ENCODE assay signal across 20 cellular contexts in the genomic region with DNA sequence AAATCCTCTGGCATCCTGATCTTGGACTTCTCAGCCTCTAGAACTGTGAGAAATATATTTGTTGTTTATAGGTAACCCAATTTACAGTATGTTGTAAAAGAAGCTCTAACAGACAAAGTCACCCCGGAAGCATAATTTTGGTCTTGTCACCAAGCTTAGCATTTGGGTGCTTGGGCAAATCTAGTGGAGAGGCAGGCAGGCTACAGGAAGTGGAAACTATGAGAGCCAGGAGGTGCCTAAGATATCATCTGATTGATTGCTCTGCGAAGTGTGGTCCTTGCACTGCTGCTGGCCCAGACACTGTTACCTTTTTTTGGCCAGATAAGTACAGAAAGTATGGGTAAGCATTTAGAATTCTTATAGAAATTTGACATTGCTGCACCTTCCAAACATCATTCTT.
A peak's percentile ranks its signal among the peaks of the same experiment; 100 is the strongest.
DNase-seq lines count a peak whose midpoint lies in the region; ATAC-seq lines count a peak whose summit lies in the region.
"Had no signal": no experiment of that assay in that cellular context is flagged by ENCODE, and none has a peak within 500 bp of the region (broad histone marks: within the 10 kb centered on the region; RNA-seq: fewer than 3 reads in every experiment).

No MANE protein-coding gene starts in this region.

- H3K4me3 Mint-ChIP-seq in activated CD8-positive, alpha-beta memory T cell treated with anti-CD3 and anti-CD28 coated beads, Interleukin-2, amount 10 ng/mL, durations not matched to agents 7 days and 5 days: no peak overlapping the region
- H3K4me3 Mint-ChIP-seq in activated T-helper 17 cell treated with anti-CD3 and anti-CD28 coated beads, Interleukin-2, amount 50 U/mL, for 72 hours: peak overlapping the region; percentile 35
- H3K4me3 Mint-ChIP-seq: neural progenitor cell had no signal

- CTCF ChIA-PET in activated CD8-positive, alpha-beta memory T cell treated with anti-CD3 and anti-CD28 coated beads, Interleukin-2, amount 10 ng/mL, durations not matched to agents 7 days and 5 days (lab: Charles Lee): interaction anchor here (0.8 to 3.7 kb wide), 6 partner anchors 9 to 55 kb away, joined by 3 to 12 read pairs (median 4); no protein-coding TSS in a partner anchor

- no peak overlapping the region for H4K8ac ChIP-seq in trophoblast cell (ENCODE audit: low read depth, low read length)

- H2BK5ac ChIP-seq in trophoblast cell (ENCODE audit: low read depth, low read length, poor library complexity): no peak overlapping the region

- H4K91ac ChIP-seq in trophoblast cell (ENCODE audit: low read depth, low read length): no peak overlapping the region

- H3K9me3 ChIP-seq in trophoblast cell (ENCODE audit: insufficient read depth, low read depth, low read length): no peaks in the 10 kb centered on the region
- H3K9me3 ChIP-seq: BLaER1, esophagus muscularis mucosa, HAP-1, prostate gland had no signal

- no peak overlapping the region for H3K9ac ChIP-seq in trophoblast cell (ENCODE audit: low read length)
- H3K9ac ChIP-seq: BLaER1, neural progenitor cell had no signal

- H3K79me2 ChIP-seq in trophoblast cell (ENCODE audit: control insufficient read depth, insufficient read depth, low read length, poor library complexity): no peaks in the 10 kb centered on the region

- peak; percentile 79 for ATAC-seq in activated CD8-positive, alpha-beta memory T cell treated with anti-CD3 and anti-CD28 coated beads, Interleukin-2, amount 10 ng/mL, durations not matched to agents 7 days and 5 days
- ATAC-seq in activated T-helper 17 cell treated with anti-CD3 and anti-CD28 coated beads, Interleukin-2, amount 50 U/mL, for 72 hours (replicated peaks): no peak

- H2BK12ac ChIP-seq in trophoblast cell (ENCODE audit: low read length): peak overlapping the region; percentile 45

- H3K27ac ChIP-seq in trophoblast cell (ENCODE audit: low read depth, low read length): no peak overlapping the region
- H3K27ac ChIP-seq: BLaER1, neural progenitor cell, prostate gland had no signal

- no peak overlapping the region for H3K18ac ChIP-seq in trophoblast cell (ENCODE audit: low read length)

- H3K4me1 Mint-ChIP-seq in activated CD8-positive, alpha-beta memory T cell treated with anti-CD3 and anti-CD28 coated beads, Interleukin-2, amount 10 ng/mL, durations not matched to agents 7 days and 5 days: peaks cover 26% of the 10 kb centered on the region
- H3K4me1 Mint-ChIP-seq in activated T-helper 17 cell treated with anti-CD3 and anti-CD28 coated beads, Interleukin-2, amount 50 U/mL, for 72 hours: peaks cover 26% of the 10 kb centered on the region

- no peaks in the 10 kb centered on the region for H3K79me1 ChIP-seq in trophoblast cell (ENCODE audit: low read length)

- peaks cover 6% of the 10 kb centered on the region for H3K36me3 Mint-ChIP-seq in activated CD8-positive, alpha-beta memory T cell treated with anti-CD3 and anti-CD28 coated beads, Interleukin-2, amount 10 ng/mL, durations not matched to agents 7 days and 5 days
- no peaks in the 10 kb centered on the region for H3K36me3 Mint-ChIP-seq in activated T-helper 17 cell treated with anti-CD3 and anti-CD28 coated beads, Interleukin-2, amount 50 U/mL, for 72 hours (ENCODE audit: low read depth)

- no peak overlapping the region for H3K4me3 ChIP-seq in trophoblast cell (ENCODE audit: low read depth, low read length)
- H3K4me3 ChIP-seq: BLaER1, esophagus muscularis mucosa, HAP-1, neural progenitor cell, prostate gland, skin epidermis had no signal

- no peak overlapping the region for H3K14ac ChIP-seq in trophoblast cell (ENCODE audit: low read length)

- H3K27me3 ChIP-seq in trophoblast cell (ENCODE audit: insufficient read depth, low read length): no peaks in the 10 kb centered on the region
- H3K27me3 ChIP-seq: BLaER1, esophagus muscularis mucosa, neural progenitor cell had no signal

- no peak overlapping the region for H4K12ac ChIP-seq in trophoblast cell (ENCODE audit: low read depth, low read length)

- no peaks in the 10 kb centered on the region for H3K9me3 Mint-ChIP-seq in activated CD8-positive, alpha-beta memory T cell treated with anti-CD3 and anti-CD28 coated beads, Interleukin-2, amount 10 ng/mL, durations not matched to agents 7 days and 5 days (ENCODE audit: low read depth)
- H3K9me3 Mint-ChIP-seq in activated T-helper 17 cell treated with anti-CD3 and anti-CD28 coated beads, Interleukin-2, amount 50 U/mL, for 72 hours: no peaks in the 10 kb centered on the region

- H2AK5ac ChIP-seq in trophoblast cell (ENCODE audit: low read length): no peak overlapping the region

- H3K27me3 Mint-ChIP-seq in activated CD8-positive, alpha-beta memory T cell treated with anti-CD3 and anti-CD28 coated beads, Interleukin-2, amount 10 ng/mL, durations not matched to agents 7 days and 5 days: peaks cover 17% of the 10 kb centered on the region
- no peaks in the 10 kb centered on the region for H3K27me3 Mint-ChIP-seq in activated T-helper 17 cell treated with anti-CD3 and anti-CD28 coated beads, Interleukin-2, amount 50 U/mL, for 72 hours

- peak overlapping the region; percentile 39 for H3K27ac Mint-ChIP-seq in activated CD8-positive, alpha-beta memory T cell treated with anti-CD3 and anti-CD28 coated beads, Interleukin-2, amount 10 ng/mL, durations not matched to agents 7 days and 5 days
- H3K27ac Mint-ChIP-seq in activated T-helper 17 cell treated with anti-CD3 and anti-CD28 coated beads, Interleukin-2, amount 50 U/mL, for 72 hours: no peak overlapping the region
- H3K27ac Mint-ChIP-seq: neural progenitor cell had no signal

- H3K23ac ChIP-seq in trophoblast cell (ENCODE audit: low read length): no peak overlapping the region

- H2BK120ac ChIP-seq in trophoblast cell (ENCODE audit: insufficient read depth, low read length, poor library complexity): no peak overlapping the region

- DNase-seq in activated CD8-positive, alpha-beta memory T cell treated with anti-CD3 and anti-CD28 coated beads, Interleukin-2, amount 10 ng/mL, durations not matched to agents 7 days and 5 days: peak; percentile 53
- DNase-seq in activated CD8-positive, alpha-beta memory T cell treated with anti-CD3 and anti-CD28 coated beads, Interleukin-2, amount 50 U/mL, for 48 hours: no peak
- peak; percentile 36 for DNase-seq in OCI-M1 (lab: John Stamatoyannopoulos, UW)
- DNase-seq in trophoblast cell: no peak
- no peak for DNase-seq in SKM-1 (lab: John Stamatoyannopoulos, UW; ENCODE audit: unreplicated experiment)
- DNase-seq in NCI-H2196 treated with DMSO at 0.1 percent for 48 hours (lab: John Stamatoyannopoulos, UW; ENCODE audit: unreplicated experiment): no peak
- DNase-seq in COR-L47 (lab: John Stamatoyannopoulos, UW): no peak
- DNase-seq: activated CD4-positive, CD25-positive, alpha-beta regulatory T cell treated with anti-CD3 and anti-CD28 coated beads, Interleukin-2, amount 50 U/mL, for 72 hours; anterior cingulate cortex; cerebellar nuclear complex; NCI-H1417; NCI-H69; SHP77 had no signal

- H3K36me3 ChIP-seq in trophoblast cell (ENCODE audit: control insufficient read depth in 1 of 2, insufficient read depth in 2 of 2, low read length in 2 of 2): no peaks in the 10 kb centered on the region
- H3K36me3 ChIP-seq: BLaER1, esophagus muscularis mucosa, HAP-1, neural progenitor cell, prostate gland had no signal

- no peak overlapping the region for H2AFZ ChIP-seq in trophoblast cell (ENCODE audit: insufficient read depth, low read length, poor library complexity)
- H2AFZ ChIP-seq: neural progenitor cell had no signal

- no peak overlapping the region for H3K4ac ChIP-seq in trophoblast cell (ENCODE audit: low read depth, low read length)

- no peak overlapping the region for H3K4me2 ChIP-seq in trophoblast cell (ENCODE audit: low read length)
- H3K4me2 ChIP-seq: BLaER1, neural progenitor cell had no signal

- WGBS in trophoblast cell (ENCODE audit: extremely low coverage, insufficient coverage, insufficient read length): no CpG with 5 or more reads among the region's 2 CpGs

- peaks cover 3 to 7% of the 10 kb centered on the region in 2 experiments for H3K4me1 ChIP-seq in trophoblast cell (ENCODE audit: control insufficient read depth in 1 of 2, insufficient read depth in 2 of 2, low read length in 2 of 2)
- H3K4me1 ChIP-seq: BLaER1, HAP-1, neural progenitor cell, prostate gland had no signal

Comparison
In these comparisons a context has a peak if more than half of its experiments do, and no peak if none do; other contexts are left out.
1. DNase-seq: peak in activated CD8-positive, alpha-beta memory T cell treated with anti-CD3 and anti-CD28 coated beads, Interleukin-2, amount 10 ng/mL, durations not matched to agents 7 days and 5 days (single experiment) and OCI-M1 (single experiment); none in activated CD8-positive, alpha-beta memory T cell treated with anti-CD3 and anti-CD28 coated beads, Interleukin-2, amount 50 U/mL, for 48 hours (single experiment), trophoblast cell (0 of 2), SKM-1 (single experiment), NCI-H2196 treated with DMSO at 0.1 percent for 48 hours (single experiment) and COR-L47 (single experiment).